Comparison of ENCODE assay signal across 8 cellular contexts in genomic region chr17:78140169-78141051, GRCh38. TPM values are rescaled to one million over a fixed set of nuclear protein-coding genes. Genes with fewer than 3 reads are reported as not detected.
DNase-seq lines count a peak whose midpoint lies in the region; ATAC-seq and TF ChIP-seq lines count a peak whose summit lies in the region.

No MANE protein-coding gene starts in this region.

- H3K27ac ChIP-seq in C4-2B, result peak overlapping the region; percentile 39; the same call in 1 of the 2 replicates
- no peak overlapping the region for H3K27ac ChIP-seq in mesendoderm (ENCODE audit: low read depth, low read length)

- H2BK120ac ChIP-seq in mesendoderm (ENCODE audit: low read depth, low read length), result no peak overlapping the region

- no peaks in the 10 kb centered on the region for H3K27me3 Mint-ChIP-seq in dendritic cell treated with granulocyte-macrophage colony-stimulating factor and Interleukin-4, amounts not matched to agents 40 ng/mL and 50 ng/mL, for 4 days

- H3K27me3 ChIP-seq in mesendoderm (ENCODE audit: insufficient read depth, low read length, poor library complexity), result no peaks in the 10 kb centered on the region

- H3K4me3 ChIP-seq in mesendoderm (ENCODE audit: low read length), result no peak overlapping the region

- H3K56ac ChIP-seq in mesendoderm (ENCODE audit: low read length), result peak overlapping the region; percentile 78

- peak overlapping the region; percentile 61 for H3K4me3 Mint-ChIP-seq in dendritic cell treated with granulocyte-macrophage colony-stimulating factor and Interleukin-4, amounts not matched to agents 40 ng/mL and 50 ng/mL, for 4 days

- H3K4me2 ChIP-seq in mesendoderm (ENCODE audit: low read length), result peak overlapping the region; percentile 49

- no peak overlapping the region for H3K4ac ChIP-seq in mesendoderm (ENCODE audit: low read depth, low read length)

- H2BK5ac ChIP-seq in mesendoderm (ENCODE audit: low read length), result no peak overlapping the region

- no peak overlapping the region for H2AK5ac ChIP-seq in mesendoderm (ENCODE audit: low read length)

- DNase-seq in GM19240 (ENCODE audit: insufficient read length, low spot score) (peak; percentile 65), NCI-H526 treated with DMSO at 0.1 percent for 48 hours (lab: John Stamatoyannopoulos, UW) (peak; percentile 91), mesendoderm (peak; percentile 99)
- peak; percentile 85 to 96 for DNase-seq in activated CD4-positive, alpha-beta T cell treated with anti-CD3 and anti-CD28 coated beads for 24 hours (ENCODE audit: low read depth in 2 of 2)
- peak; percentile 90 for DNase-seq in stimulated activated CD8-positive, alpha-beta memory T cell treated with anti-CD3 and anti-CD28 coated beads, Interleukin-7, amount 100 ng/mL, for 24 hours (ENCODE audit: low read depth)

- no peaks in the 10 kb centered on the region for H3K79me1 ChIP-seq in mesendoderm (ENCODE audit: low read length)

- ATAC-seq in HG03342 (IDR thresholded peaks at IDR 0.05; ENCODE audit: unreplicated experiment), result peak; percentile 78

- H3K4me1 ChIP-seq in mesendoderm (ENCODE audit: control insufficient read depth, low read depth, low read length), result no peaks in the 10 kb centered on the region

- no peaks in the 10 kb centered on the region for H3K79me2 ChIP-seq in mesendoderm (ENCODE audit: control insufficient read depth, insufficient read depth, low read length)

- no peaks in the 10 kb centered on the region for H3K36me3 ChIP-seq in mesendoderm (ENCODE audit: control insufficient read depth, insufficient read depth, low read length)

- intact Hi-C loops in dendritic cell treated with granulocyte-macrophage colony-stimulating factor and Interleukin-4, amounts not matched to agents 40 ng/mL and 50 ng/mL, for 4 days (cut with micrococcal nuclease), result no loop called here

- no peak overlapping the region for H4K5ac ChIP-seq in mesendoderm (ENCODE audit: low read length)

- no peaks in the 10 kb centered on the region for H3K9me3 Mint-ChIP-seq in dendritic cell treated with granulocyte-macrophage colony-stimulating factor and Interleukin-4, amounts not matched to agents 40 ng/mL and 50 ng/mL, for 4 days

- H4K8ac ChIP-seq in mesendoderm (ENCODE audit: low read depth, low read length), result no peak overlapping the region

- no peak for TF ChIP-seq CTCF in C4-2B (conservative IDR thresholded peaks at IDR 0.05)

- peak overlapping the region; percentile 53 for H3K9ac ChIP-seq in mesendoderm (ENCODE audit: low read length)

- peak overlapping the region; percentile 88 for H3K27ac Mint-ChIP-seq in dendritic cell treated with granulocyte-macrophage colony-stimulating factor and Interleukin-4, amounts not matched to agents 40 ng/mL and 50 ng/mL, for 4 days

- H3K18ac ChIP-seq in mesendoderm (ENCODE audit: low read length), result no peak overlapping the region

- H3K4me1 Mint-ChIP-seq in dendritic cell treated with granulocyte-macrophage colony-stimulating factor and Interleukin-4, amounts not matched to agents 40 ng/mL and 50 ng/mL, for 4 days (ENCODE audit: low read depth), result peaks cover 96% of the 10 kb centered on the region

- no CpG with 5 or more reads among the region's 58 CpGs for WGBS in mesendoderm (ENCODE audit: extremely low coverage, insufficient coverage, low lambda C conversion rate)

- peaks cover 51% of the 10 kb centered on the region for H3K36me3 Mint-ChIP-seq in dendritic cell treated with granulocyte-macrophage colony-stimulating factor and Interleukin-4, amounts not matched to agents 40 ng/mL and 50 ng/mL, for 4 days (ENCODE audit: low read depth)

- no peak overlapping the region for H2BK15ac ChIP-seq in mesendoderm (replicated peaks; ENCODE audit: low read depth)

- no peak overlapping the region for H3K23ac ChIP-seq in mesendoderm (ENCODE audit: low read length)

RNA-seq across cellular contexts. Expression of gene C17orf99, which starts 5.8 kb away (rescaled TPM):
- polyA plus RNA-seq in mesendoderm (2013, experiment 1 of 2), result not detected
- not detected for polyA plus RNA-seq in mesendoderm (2013, experiment 2 of 2)

RNA-seq across cellular contexts. Expression of gene TMC8, which starts 9.8 kb away (rescaled TPM):
- polyA plus RNA-seq in mesendoderm (2013, experiment 1 of 2), result 0.84 TPM
- polyA plus RNA-seq in mesendoderm (2013, experiment 2 of 2), result 0.60 TPM

RNA-seq across cellular contexts. Expression of gene TMC6, which starts 11.9 kb away (rescaled TPM):
- 47.4 TPM for polyA plus RNA-seq in mesendoderm (2013, experiment 1 of 2)
- polyA plus RNA-seq in mesendoderm (2013, experiment 2 of 2), result 45.1 TPM

RNA-seq across cellular contexts. Expression of gene SYNGR2, which starts 28.0 kb away (rescaled TPM):
- 23.3 TPM for polyA plus RNA-seq in mesendoderm (2013, experiment 1 of 2)
- polyA plus RNA-seq in mesendoderm (2013, experiment 2 of 2), result 23.1 TPM

RNA-seq across cellular contexts. Expression of gene TK1, which starts 46.4 kb away (rescaled TPM):
- polyA plus RNA-seq in mesendoderm (2013, experiment 1 of 2), result 73.3 TPM
- 72.5 TPM for polyA plus RNA-seq in mesendoderm (2013, experiment 2 of 2)
